Comparison of ENCODE assay signal across 24 cellular contexts in genomic region chr21:34930971-34931370, GRCh38.
DNase-seq lines count a peak whose midpoint lies in the region; ATAC-seq and TF ChIP-seq lines count a peak whose summit lies in the region.
"Had no signal": no experiment of that assay in that cellular context is flagged by ENCODE, and none has a peak within 500 bp of the region (broad histone marks: within the 10 kb centered on the region; RNA-seq: fewer than 3 reads in every experiment).

No MANE protein-coding gene starts in this region.

- peak overlapping the region in 6 of 7 donors; percentile 34 to 90 (median 84) for H3K27ac Mint-ChIP-seq in CD14-positive monocyte

- H3K4me1 Mint-ChIP-seq in CD14-positive monocyte = peaks cover 62% of the 10 kb centered on the region

- H3K27me3 Mint-ChIP-seq in CD14-positive monocyte (ENCODE audit: low read depth in 3 of 3) = no peaks in the 10 kb centered on the region

- DNase-seq in CD14-positive monocyte (ENCODE audit: low spot score) (no peak), ELR (ENCODE audit: low read depth) (peak; percentile 58), astrocyte of the spinal cord (ENCODE audit: low read depth, low spot score) (peak; percentile 73), kidney tubule cell (ENCODE audit: low spot score) (peak; percentile 68), SW 1271 (lab: John Stamatoyannopoulos, UW) (no peak), anterior cingulate cortex (lab: John Stamatoyannopoulos, UW) (no peak), NCI-H345 treated with DMSO at 0.1 percent for 48 hours (lab: John Stamatoyannopoulos, UW; ENCODE audit: unreplicated experiment) (no peak)
- DNase-seq: AML-193; aorta; cortex of kidney; GF-D8; KBM-7; left ventricle myocardium inferior; NCI-H1092; NCI-H2107; NCI-H526; Right ventricle myocardium superior; stimulated activated CD8-positive, alpha-beta memory T cell treated with anti-CD3 and anti-CD28 coated beads, Interleukin-4, amount 100 ng/mL, for 48 hours; T-helper 1 cell had no signal

- ATAC-seq in GM18498 (IDR thresholded peaks at IDR 0.05; ENCODE audit: unreplicated experiment) = no peak
- ATAC-seq: gastroesophageal sphincter had no signal

- H3K36me3 Mint-ChIP-seq in CD14-positive monocyte = peaks cover 0 to 2% of the 10 kb centered on the region in 2 donors

- TF ChIP-seq CTCF in CD14-positive monocyte (IDR thresholded peaks at IDR 0.05) (no peak), astrocyte of the spinal cord (IDR thresholded peaks at IDR 0.05; ENCODE audit: low read depth, low read length) (no peak)

- H3K4me3 Mint-ChIP-seq in CD14-positive monocyte = no peak overlapping the region

- intact Hi-C loops in CD14-positive monocyte (cut with micrococcal nuclease) = no loop called here

- no peak overlapping the region for H3K4me3 ChIP-seq in astrocyte of the spinal cord (ENCODE audit: low read depth, low read length)
- H3K4me3 ChIP-seq: gastroesophageal sphincter, left ventricle myocardium inferior, skin epidermis, suprapubic skin, vagina had no signal

- no peaks in the 10 kb centered on the region for H3K9me3 Mint-ChIP-seq in CD14-positive monocyte

- in situ Hi-C loops in astrocyte of the spinal cord (cut with HindIII; ENCODE audit: low sequenced_read_pairs) = no loop called here

Comparison
In these comparisons a context has a peak if more than half of its experiments do, and no peak if none do; other contexts are left out.
1. DNase-seq: peak in ELR (single experiment), astrocyte of the spinal cord (single experiment) and kidney tubule cell (single experiment); none in CD14-positive monocyte (single experiment), SW 1271 (0 of 2), anterior cingulate cortex (0 of 58) and NCI-H345 treated with DMSO at 0.1 percent for 48 hours (single experiment).